In the genomic region with DNA sequence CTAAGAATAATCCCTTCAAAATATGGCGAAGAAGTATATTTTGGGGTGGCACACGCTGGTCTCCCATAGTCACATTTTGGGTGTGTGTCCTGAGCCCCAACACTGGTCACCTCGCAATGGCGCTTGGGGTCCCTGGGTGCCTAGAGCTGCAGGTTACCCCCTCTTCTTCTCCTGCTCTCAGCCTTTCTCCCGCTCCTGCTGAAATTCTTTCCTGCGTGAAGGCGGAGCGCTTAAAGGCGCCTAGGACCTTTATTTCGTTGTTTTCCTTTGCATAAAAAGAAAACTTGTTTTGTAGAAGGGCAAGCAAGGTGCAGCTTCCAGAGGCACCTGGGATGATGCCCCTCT, we compare ENCODE assay signal across 10 cellular contexts. TPM values are rescaled to one million over a fixed set of nuclear protein-coding genes. Genes with fewer than 3 reads are reported as not detected.
A peak's percentile ranks its signal among the peaks of the same experiment; 100 is the strongest.
DNase-seq lines count a peak whose midpoint lies in the region; ATAC-seq and TF ChIP-seq lines count a peak whose summit lies in the region.
"Had no signal": no experiment of that assay in that cellular context is flagged by ENCODE, and none has a peak within 500 bp of the region (broad histone marks: within the 10 kb centered on the region; RNA-seq: fewer than 3 reads in every experiment).

No MANE protein-coding gene starts in this region.

- H3K36me3 ChIP-seq in DND-41 (ENCODE audit: insufficient read depth, low read length) = peaks cover 6% of the 10 kb centered on the region; the same call in 1 of the 2 replicates
- H3K36me3 ChIP-seq in OCI-LY3 (replicated peaks; ENCODE audit: low read depth, low read length) = peaks cover 17% of the 10 kb centered on the region
- no peaks in the 10 kb centered on the region for H3K36me3 ChIP-seq in trophoblast cell (ENCODE audit: control insufficient read depth in 1 of 2, insufficient read depth in 2 of 2, low read length in 2 of 2)
- H3K36me3 ChIP-seq in adrenal gland (replicated peaks in 1 of 2) = no peaks in the 10 kb centered on the region

- H2AK5ac ChIP-seq in trophoblast cell (ENCODE audit: low read length) = no peak overlapping the region

- no peak overlapping the region for H3K4ac ChIP-seq in trophoblast cell (ENCODE audit: low read depth, low read length)

- peaks cover 61% of the 10 kb centered on the region for H3K79me2 ChIP-seq in DND-41 (ENCODE audit: insufficient read depth, low read length)
- peaks cover 60% of the 10 kb centered on the region for H3K79me2 ChIP-seq in OCI-LY3 (ENCODE audit: low read length)
- no peaks in the 10 kb centered on the region for H3K79me2 ChIP-seq in trophoblast cell (ENCODE audit: control insufficient read depth, insufficient read depth, low read length, poor library complexity)

- no peak overlapping the region for H4K12ac ChIP-seq in trophoblast cell (ENCODE audit: low read depth, low read length)

- H3K18ac ChIP-seq in trophoblast cell (ENCODE audit: low read length) = no peak overlapping the region

- H2AFZ ChIP-seq in DND-41 (ENCODE audit: low read depth, low read length) = peak overlapping the region; percentile 71
- no peak overlapping the region for H2AFZ ChIP-seq in OCI-LY3 (ENCODE audit: low read depth, low read length)
- no peak overlapping the region for H2AFZ ChIP-seq in trophoblast cell (ENCODE audit: insufficient read depth, low read length, poor library complexity)

- no peak overlapping the region for H3K27ac Mint-ChIP-seq in endothelial cell (ENCODE audit: unreplicated experiment)

- H3K9me3 ChIP-seq in DND-41 (ENCODE audit: insufficient read depth, low read length, severe bottlenecking) (no peaks in the 10 kb centered on the region), OCI-LY3 (ENCODE audit: insufficient read depth, low read length) (no peaks in the 10 kb centered on the region), trophoblast cell (ENCODE audit: insufficient read depth, low read depth, low read length) (no peaks in the 10 kb centered on the region), adrenal gland (replicated peaks in 1 of 3) (no peaks in the 10 kb centered on the region)

- H2BK12ac ChIP-seq in trophoblast cell (ENCODE audit: low read length) = no peak overlapping the region

- no peak for TF ChIP-seq POLR2A in adrenal gland (IDR thresholded peaks at IDR 0.05)

- H3K36me3 Mint-ChIP-seq in endothelial cell (ENCODE audit: low read depth, unreplicated experiment) = no peaks in the 10 kb centered on the region

- TF ChIP-seq CTCF in DND-41 (IDR thresholded peaks at IDR 0.05; ENCODE audit: borderline replicate concordance, extremely low read depth, low read length, poor library complexity, severe bottlenecking) = peak; percentile 23
- TF ChIP-seq CTCF in OCI-LY3 (IDR thresholded peaks at IDR 0.05; ENCODE audit: low read depth, low read length) = no peak
- no peak for TF ChIP-seq CTCF in endothelial cell (IDR thresholded peaks at IDR 0.05; ENCODE audit: unreplicated experiment)
- TF ChIP-seq CTCF in adrenal gland (IDR thresholded peaks at IDR 0.05) = no peak

- peaks cover 8% of the 10 kb centered on the region for H3K27me3 Mint-ChIP-seq in endothelial cell (ENCODE audit: unreplicated experiment)

- no peaks in the 10 kb centered on the region for H3K9me3 Mint-ChIP-seq in endothelial cell (ENCODE audit: unreplicated experiment)

- H3K14ac ChIP-seq in trophoblast cell (ENCODE audit: low read length) = no peak overlapping the region

- H3K79me1 ChIP-seq in trophoblast cell (ENCODE audit: low read length) = no peaks in the 10 kb centered on the region

- H4K91ac ChIP-seq in trophoblast cell (ENCODE audit: low read depth, low read length) = no peak overlapping the region

- no peaks in the 10 kb centered on the region for H3K27me3 ChIP-seq in DND-41 (ENCODE audit: insufficient read depth, low read length, poor library complexity)
- H3K27me3 ChIP-seq in OCI-LY3 (ENCODE audit: low read depth, low read length) = no peaks in the 10 kb centered on the region
- H3K27me3 ChIP-seq in trophoblast cell (ENCODE audit: insufficient read depth, low read length) = peaks cover 44% of the 10 kb centered on the region
- H3K27me3 ChIP-seq in adrenal gland = peaks cover 29% of the 10 kb centered on the region

- no peak for DNase-seq in DND-41
- DNase-seq in endothelial cell (ENCODE audit: low spot score) = no peak
- no peak for DNase-seq in trophoblast cell
- DNase-seq in NCI-H1105 treated with DMSO at 0.1 percent for 48 hours (lab: John Stamatoyannopoulos, UW) = no peak
- DNase-seq in adrenal gland = no peak
- DNase-seq in stimulated activated CD4-positive, alpha-beta T cell treated with anti-CD3 and anti-CD28 coated beads, Interleukin-4, amount 100 ng/mL, for 4 hours = no peak
- DNase-seq in NCI-H187 (lab: John Stamatoyannopoulos, UW) = no peak
- DNase-seq: activated CD4-positive, alpha-beta T cell treated with anti-CD3 and anti-CD28 coated beads, Interleukin-2, amount 50 U/mL, for 1 hour had no signal

- H3K23ac ChIP-seq in trophoblast cell (ENCODE audit: low read length) = no peak overlapping the region

- H3K4me2 ChIP-seq in DND-41 (ENCODE audit: insufficient read depth, low read length) (peak overlapping the region; percentile 96), OCI-LY3 (ENCODE audit: low read length) (peak overlapping the region; percentile 86), trophoblast cell (ENCODE audit: low read length) (peak overlapping the region; percentile 72)
- H3K4me2 ChIP-seq: KMS-11 had no signal

- H3K9ac ChIP-seq in DND-41 (ENCODE audit: low read depth, low read length) = peak overlapping the region; percentile 91
- H3K9ac ChIP-seq in OCI-LY3 (ENCODE audit: low read length) = peak overlapping the region; percentile 90
- no peak overlapping the region for H3K9ac ChIP-seq in trophoblast cell (ENCODE audit: low read length)
- H3K9ac ChIP-seq: KMS-11 had no signal

- WGBS in trophoblast cell (ENCODE audit: extremely low coverage, insufficient coverage, insufficient read length) = no CpG with 5 or more reads among the region's 10 CpGs
- WGBS in adrenal gland, 4 donors = 19 to 33% (median 25%) methylated on average over 10 of the region's 10 CpGs

- intact Hi-C loops in adrenal gland (cut with DNase I) = no loop called here

- no peak for ATAC-seq in DND-41 (ENCODE audit: insufficient read depth, low read depth)

- peaks cover 2% of the 10 kb centered on the region for H3K4me1 Mint-ChIP-seq in endothelial cell (ENCODE audit: unreplicated experiment)

- H3K4me3 Mint-ChIP-seq in endothelial cell (ENCODE audit: unreplicated experiment) = peak overlapping the region; percentile 83

- no peak overlapping the region for H2BK120ac ChIP-seq in trophoblast cell (ENCODE audit: insufficient read depth, low read length, poor library complexity)

- H3K4me1 ChIP-seq in DND-41 (ENCODE audit: insufficient read depth, low read length) = peaks cover 42% of the 10 kb centered on the region
- peaks cover 30% of the 10 kb centered on the region for H3K4me1 ChIP-seq in OCI-LY3 (ENCODE audit: low read length)
- peaks cover 0 to 2% of the 10 kb centered on the region in 2 experiments for H3K4me1 ChIP-seq in trophoblast cell (ENCODE audit: control insufficient read depth in 1 of 2, insufficient read depth in 2 of 2, low read length in 2 of 2)
- peaks cover 0 to 8% of the 10 kb centered on the region in 2 donors for H3K4me1 ChIP-seq in adrenal gland (replicated peaks in 1 of 2)

- no peak overlapping the region for H2BK5ac ChIP-seq in trophoblast cell (ENCODE audit: low read depth, low read length, poor library complexity)

- H3K27ac ChIP-seq in DND-41 (ENCODE audit: low read length) = peak overlapping the region; percentile 86
- H3K27ac ChIP-seq in OCI-LY3 (ENCODE audit: low read length) = peak overlapping the region; percentile 100
- H3K27ac ChIP-seq in trophoblast cell (ENCODE audit: low read depth, low read length) = no peak overlapping the region
- no peak overlapping the region for H3K27ac ChIP-seq in adrenal gland
- H3K27ac ChIP-seq: KMS-11 had no signal

- no peak overlapping the region for H4K8ac ChIP-seq in trophoblast cell (ENCODE audit: low read depth, low read length)

- peaks cover 32% of the 10 kb centered on the region for H4K20me1 ChIP-seq in DND-41 (ENCODE audit: insufficient read depth, low read length)
- H4K20me1 ChIP-seq in OCI-LY3 (ENCODE audit: insufficient read depth, low read length) = peaks cover 2% of the 10 kb centered on the region; the same call in 1 of the 2 replicates

- H3K4me3 ChIP-seq in DND-41 (ENCODE audit: low read depth in 1 of 2, low read length in 2 of 2) = peak overlapping the region; percentile 67 to 79
- peak overlapping the region; percentile 84 for H3K4me3 ChIP-seq in OCI-LY3 (ENCODE audit: low read length)
- no peak overlapping the region for H3K4me3 ChIP-seq in trophoblast cell (ENCODE audit: low read depth, low read length)
- peak overlapping the region in 1 of 4 donors; percentile 54 for H3K4me3 ChIP-seq in adrenal gland

RNA-seq across cellular contexts. Expression of a gene that starts 0.3 kb away (rescaled TPM):
- total RNA-seq in endothelial cell (ENCODE audit: unreplicated experiment) (30.3 TPM), adrenal gland (10 to 100 TPM in 4 of 8 donors, 1 to 10 TPM in 4; 3.9 to 16.4 (median 10.6) TPM)
- 3.8 and 4.0 TPM in 2 replicates for polyA plus RNA-seq in trophoblast cell (2013)
- 1 to 10 TPM; 1.8 to 9.3 (median 2.9) TPM for polyA plus RNA-seq in adrenal gland

Comparison
In these comparisons a context has a peak if more than half of its experiments do, and no peak if none do; other contexts are left out.
1. H3K27ac ChIP-seq: peak in DND-41 (single experiment) and OCI-LY3 (single experiment); none in trophoblast cell (single experiment) and adrenal gland (0 of 5).
2. Peak in every context shown above with its lines, with median percentiles within 50 percentile points of each other: H3K4me2 ChIP-seq.